In the genomic region with DNA sequence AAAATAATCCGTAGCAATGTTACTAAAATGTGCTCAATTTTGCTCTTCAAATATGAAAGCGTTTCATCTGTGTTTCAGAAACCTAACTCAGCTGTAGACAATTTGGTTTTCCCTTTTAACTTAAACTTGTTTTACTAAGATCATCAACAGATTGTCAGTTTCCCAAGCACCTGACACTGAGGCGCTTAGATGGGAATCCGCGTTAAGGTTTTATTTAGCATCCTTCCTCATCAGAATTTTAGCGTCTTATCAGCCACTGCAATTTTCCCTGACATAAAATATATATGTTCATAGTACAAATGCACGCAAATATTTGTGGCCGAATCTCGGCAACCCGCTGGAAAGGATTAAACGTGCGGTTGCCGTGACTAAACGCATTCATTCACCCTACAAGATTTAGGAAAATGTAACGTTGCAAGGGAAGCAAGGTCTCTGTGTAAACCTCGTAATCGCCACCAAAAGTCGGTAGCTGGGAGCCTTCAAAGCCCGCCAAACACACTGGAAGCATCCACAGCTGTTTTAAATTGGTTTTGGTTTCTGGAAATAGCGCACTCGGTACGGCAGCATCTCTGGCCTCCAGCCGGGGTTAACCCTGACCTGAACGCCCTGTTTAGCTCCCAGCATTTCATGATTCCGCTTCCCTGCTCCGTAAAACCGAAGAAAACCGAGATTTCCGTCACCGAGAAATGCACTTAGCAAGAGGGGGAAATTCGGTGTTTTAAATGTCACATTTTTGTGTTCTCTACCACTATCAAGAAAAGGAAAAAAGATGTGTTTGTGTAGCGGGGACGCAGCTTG, we compare ENCODE assay signal across 7 cellular contexts.
DNase-seq lines count a peak whose midpoint lies in the region; TF ChIP-seq lines count a peak whose summit lies in the region.

No MANE protein-coding gene starts in this region.

- peaks cover 9% of the 10 kb centered on the region for H3K4me1 ChIP-seq in iPS-18a (ENCODE audit: control insufficient read depth, low read depth, low read length)

- H3K36me3 ChIP-seq in iPS-18a (ENCODE audit: control insufficient read depth, low read depth, low read length), result no peaks in the 10 kb centered on the region

- peaks cover 22% of the 10 kb centered on the region for H3K27me3 ChIP-seq in iPS-18a (ENCODE audit: control insufficient read depth, insufficient read depth, low read length)

- peak; percentile 3 for DNase-seq in NCI-H2171 (lab: John Stamatoyannopoulos, UW)
- peak; percentile 78 for DNase-seq in astrocyte of the spinal cord (ENCODE audit: low read depth, low spot score)
- no peak for DNase-seq in skeletal muscle cell (ENCODE audit: low read depth)
- no peak for DNase-seq in iPS-NIHi11 (ENCODE audit: low spot score)
- DNase-seq in activated effector memory CD4-positive, alpha-beta T cell treated with anti-CD3 and anti-CD28 coated beads, Interleukin-2, amount 50 U/mL, for 16 hours, result no peak

- in situ Hi-C loops in astrocyte of the spinal cord (cut with HindIII; ENCODE audit: low sequenced_read_pairs), result no loop called here

- peak overlapping the region; percentile 46 for H3K9ac ChIP-seq in iPS-18a (ENCODE audit: low read length)

- H3K9me3 ChIP-seq in iPS-18a (ENCODE audit: control insufficient read depth, low read depth, low read length), result no peaks in the 10 kb centered on the region

- TF ChIP-seq CTCF in astrocyte of the spinal cord (IDR thresholded peaks at IDR 0.05; ENCODE audit: low read depth, low read length), result no peak

- H3K4me3 ChIP-seq in GM08714 (ENCODE audit: low read length) (peak overlapping the region; percentile 75), astrocyte of the spinal cord (ENCODE audit: low read depth, low read length) (peak overlapping the region; percentile 69), iPS-18a (ENCODE audit: low read length) (peak overlapping the region; percentile 66), skeletal muscle cell (ENCODE audit: low read depth, low read length) (peak overlapping the region; percentile 67)

- H3K27ac ChIP-seq in iPS-18a (ENCODE audit: low read length), result no peak overlapping the region

Comparison
In these comparisons a context has a peak if more than half of its experiments do, and no peak if none do; other contexts are left out.
1. DNase-seq: peak in NCI-H2171 (single experiment) and astrocyte of the spinal cord (single experiment); none in skeletal muscle cell (single experiment), iPS-NIHi11 (single experiment) and activated effector memory CD4-positive, alpha-beta T cell treated with anti-CD3 and anti-CD28 coated beads, Interleukin-2, amount 50 U/mL, for 16 hours (single experiment).
2. Peak in every context shown above with its lines, with median percentiles within 50 percentile points of each other: H3K4me3 ChIP-seq.